In genomic region chrX:106894392-106894909, GRCh38 we compare ENCODE assay signal across 8 cellular contexts. TPM values are rescaled to one million over a fixed set of nuclear protein-coding genes. Genes with fewer than 3 reads are reported as not detected.
A peak's percentile ranks its signal among the peaks of the same experiment; 100 is the strongest.
DNase-seq lines count a peak whose midpoint lies in the region; ATAC-seq and TF ChIP-seq lines count a peak whose summit lies in the region.

No MANE protein-coding gene starts in this region.

- H3K9me3 ChIP-seq in CD4-positive, alpha-beta T cell (ENCODE audit: control insufficient read depth, low read length): no peaks in the 10 kb centered on the region
- H3K9me3 ChIP-seq in NT2/D1 (ENCODE audit: insufficient read depth, low read length) (no peaks in the 10 kb centered on the region), vagina (no peaks in the 10 kb centered on the region)

- no peaks in the 10 kb centered on the region for H3K36me3 Mint-ChIP-seq in CD4-positive, alpha-beta T cell (ENCODE audit: low read depth)
- H3K36me3 Mint-ChIP-seq in activated T-cell treated with anti-CD3 and anti-CD28 coated beads, Interleukin-2, amount 50 U/mL, for 72 hours (ENCODE audit: insufficient read depth in 2 of 2): no peaks in the 10 kb centered on the region

- no peak overlapping the region for H3K27ac Mint-ChIP-seq in CD4-positive, alpha-beta T cell
- no peak overlapping the region for H3K27ac Mint-ChIP-seq in activated T-cell treated with anti-CD3 and anti-CD28 coated beads, Interleukin-2, amount 50 U/mL, for 72 hours

- CTCF ChIA-PET in CD4-positive, alpha-beta T cell (lab: Charles Lee): interaction anchor here (0.9 to 2.4 kb wide), 8 partner anchors 9 to 95 kb away, joined by 3 to 10 read pairs (median 3); partner anchors contain the start of gene RIPPLY1

- H3K4me3 ChIP-seq in NT2/D1 (ENCODE audit: insufficient read length, low read depth) (no peak overlapping the region), fibroblast of villous mesenchyme (ENCODE audit: low read depth, low read length) (no peak overlapping the region), vagina (no peak overlapping the region)

- peak; percentile 62 for ATAC-seq in CD4-positive, alpha-beta T cell (ENCODE audit: poor library complexity)
- ATAC-seq in GM19324 (IDR thresholded peaks at IDR 0.05; ENCODE audit: low FRiP score, unreplicated experiment) (peak; percentile 63), omental fat pad (ENCODE audit: low FRiP score) (peak; percentile 76)
- peak; percentile 63 to 75 for ATAC-seq in activated T-cell treated with anti-CD3 and anti-CD28 coated beads, Interleukin-2, amount 50 U/mL, for 72 hours (replicated peaks in 1 of 2)

- peak; percentile 54 for TF ChIP-seq CTCF in CD4-positive, alpha-beta T cell (IDR thresholded peaks at IDR 0.05)
- TF ChIP-seq CTCF in fibroblast of villous mesenchyme (IDR thresholded peaks at IDR 0.05; ENCODE audit: insufficient read depth, low read depth, low read length) (peak; percentile 82), omental fat pad (IDR thresholded peaks at IDR 0.05) (peak in 1 of 3 donors; percentile 55), vagina (IDR thresholded peaks at IDR 0.05) (peak; percentile 31 to 68 (median 48))

- no peak for TF ChIP-seq POLR2A in vagina (IDR thresholded peaks at IDR 0.05)

- H3K4me1 ChIP-seq in NT2/D1 (ENCODE audit: insufficient read depth, insufficient read length) (peaks cover 4% of the 10 kb centered on the region), vagina (peaks cover 11% of the 10 kb centered on the region)

- intact Hi-C loops in CD4-positive, alpha-beta T cell (cut with DNase I, micrococcal nuclease): loop anchor here (2.0 to 10.0 kb wide), 3 partner anchors 58 to 1180 kb away; no protein-coding TSS in a partner anchor
- intact Hi-C loops in vagina (cut with DNase I): no loop called here

- POLR2A ChIA-PET in CD4-positive, alpha-beta T cell (lab: Charles Lee): no interaction called here

- H3K4me3 Mint-ChIP-seq in CD4-positive, alpha-beta T cell: no peak overlapping the region
- H3K4me3 Mint-ChIP-seq in activated T-cell treated with anti-CD3 and anti-CD28 coated beads, Interleukin-2, amount 50 U/mL, for 72 hours: no peak overlapping the region

- H3K27me3 Mint-ChIP-seq in CD4-positive, alpha-beta T cell: peaks cover 21% of the 10 kb centered on the region
- H3K27me3 Mint-ChIP-seq in activated T-cell treated with anti-CD3 and anti-CD28 coated beads, Interleukin-2, amount 50 U/mL, for 72 hours (ENCODE audit: low read depth): peaks cover 55% of the 10 kb centered on the region

- H3K9ac ChIP-seq in NT2/D1 (ENCODE audit: insufficient read length, low read depth): peak overlapping the region; percentile 45

- no peaks in the 10 kb centered on the region for H3K4me1 Mint-ChIP-seq in CD4-positive, alpha-beta T cell (ENCODE audit: low read depth)
- peaks cover 6% of the 10 kb centered on the region for H3K4me1 Mint-ChIP-seq in activated T-cell treated with anti-CD3 and anti-CD28 coated beads, Interleukin-2, amount 50 U/mL, for 72 hours (ENCODE audit: low read depth)

- H3K27ac ChIP-seq in CD4-positive, alpha-beta T cell (ENCODE audit: low read depth, low read length): no peak overlapping the region
- H3K27ac ChIP-seq in vagina: peak overlapping the region; percentile 61

- H3K36me3 ChIP-seq in NT2/D1 (ENCODE audit: insufficient read depth, insufficient read length, low read length) (no peaks in the 10 kb centered on the region), vagina (no peaks in the 10 kb centered on the region)

- peak; percentile 12 to 38 (median 24) for DNase-seq in CD4-positive, alpha-beta T cell
- DNase-seq in HPDE6-E6E7 (ENCODE audit: extremely low spot score) (peak; percentile 41), NT2/D1 (ENCODE audit: low read depth, low spot score) (peak; percentile 66), fibroblast of villous mesenchyme (ENCODE audit: low read depth) (peak; percentile 75), omental fat pad (ENCODE audit: low spot score) (no peak), vagina (ENCODE audit: extremely low spot score in 2 of 2) (peak in 1 of 2 donors; percentile 77)
- peak; percentile 42 to 56 for DNase-seq in activated T-cell treated with anti-CD3 and anti-CD28 coated beads, Interleukin-2, amount 50 U/mL, for 72 hours

- no peaks in the 10 kb centered on the region for H3K9me3 Mint-ChIP-seq in CD4-positive, alpha-beta T cell
- no peaks in the 10 kb centered on the region for H3K9me3 Mint-ChIP-seq in activated T-cell treated with anti-CD3 and anti-CD28 coated beads, Interleukin-2, amount 50 U/mL, for 72 hours

- peaks cover 3% of the 10 kb centered on the region for H3K27me3 ChIP-seq in CD4-positive, alpha-beta T cell (ENCODE audit: control insufficient read depth, insufficient read depth, low read length)
- no peaks in the 10 kb centered on the region for H3K27me3 ChIP-seq in NT2/D1 (ENCODE audit: insufficient read depth, insufficient read length)
- H3K27me3 ChIP-seq in vagina: no peaks in the 10 kb centered on the region

RNA-seq across cellular contexts. Expression of gene RIPPLY1, which starts 8.7 kb away (rescaled TPM):
- not detected for total RNA-seq in CD4-positive, alpha-beta T cell
- total RNA-seq in activated T-cell treated with anti-CD3 and anti-CD28 coated beads, Interleukin-2, amount 50 U/mL, for 72 hours: not detected
- total RNA-seq in fibroblast of villous mesenchyme: not detected in 2 replicates
- total RNA-seq in omental fat pad: under 1 TPM in 1 of 4 donors, not detected in 3; 0.82 TPM
- total RNA-seq in vagina: not detected

RNA-seq across cellular contexts. Expression of gene CLDN2, which starts 25.8 kb away (rescaled TPM):
- not detected for total RNA-seq in CD4-positive, alpha-beta T cell
- total RNA-seq in activated T-cell treated with anti-CD3 and anti-CD28 coated beads, Interleukin-2, amount 50 U/mL, for 72 hours: not detected
- total RNA-seq in fibroblast of villous mesenchyme: not detected in 2 replicates
- 1 to 10 TPM in 1 of 4 donors, under 1 TPM in 3; 0.24 to 2.4 (median 0.30) TPM for total RNA-seq in omental fat pad
- total RNA-seq in vagina: not detected
